ENCODE assay signal across 1 cellular context in genomic region chr15:60982249-60982932, GRCh38.
TF ChIP-seq lines count a peak whose summit lies in the region.

No MANE protein-coding gene starts in this region.

TF ChIP-seq in WTC11, 78 proteins besides CTCF, POLR2A, EP300 and RAD21 (continued from another document):
- TF ChIP-seq ZNF281 (CRISPR knock-in tag; IDR thresholded peaks at IDR 0.05) (no peak), ZNF671 (CRISPR knock-in tag; IDR thresholded peaks at IDR 0.05) (no peak), TP53 (CRISPR knock-in tag; IDR thresholded peaks at IDR 0.05) (no peak), FOXP4 (CRISPR knock-in tag; IDR thresholded peaks at IDR 0.05) (no peak), ATF2 (CRISPR knock-in tag; IDR thresholded peaks at IDR 0.05; ENCODE audit: borderline replicate concordance, low read depth) (no peak), MLX (CRISPR knock-in tag; IDR thresholded peaks at IDR 0.05) (no peak), ARID4B (CRISPR knock-in tag; IDR thresholded peaks at IDR 0.05; ENCODE audit: borderline replicate concordance) (no peak), ZNF317 (CRISPR knock-in tag; IDR thresholded peaks at IDR 0.05; ENCODE audit: borderline replicate concordance, low read depth) (no peak), AFF4 (CRISPR knock-in tag; IDR thresholded peaks at IDR 0.05; ENCODE audit: borderline replicate concordance) (no peak), GRHL2 (CRISPR knock-in tag; IDR thresholded peaks at IDR 0.05; ENCODE audit: insufficient replicate concordance, severe bottlenecking) (no peak), ERG (CRISPR knock-in tag; IDR thresholded peaks at IDR 0.05) (no peak), JUN (CRISPR knock-in tag; IDR thresholded peaks at IDR 0.05) (no peak)
